In the genomic region with DNA sequence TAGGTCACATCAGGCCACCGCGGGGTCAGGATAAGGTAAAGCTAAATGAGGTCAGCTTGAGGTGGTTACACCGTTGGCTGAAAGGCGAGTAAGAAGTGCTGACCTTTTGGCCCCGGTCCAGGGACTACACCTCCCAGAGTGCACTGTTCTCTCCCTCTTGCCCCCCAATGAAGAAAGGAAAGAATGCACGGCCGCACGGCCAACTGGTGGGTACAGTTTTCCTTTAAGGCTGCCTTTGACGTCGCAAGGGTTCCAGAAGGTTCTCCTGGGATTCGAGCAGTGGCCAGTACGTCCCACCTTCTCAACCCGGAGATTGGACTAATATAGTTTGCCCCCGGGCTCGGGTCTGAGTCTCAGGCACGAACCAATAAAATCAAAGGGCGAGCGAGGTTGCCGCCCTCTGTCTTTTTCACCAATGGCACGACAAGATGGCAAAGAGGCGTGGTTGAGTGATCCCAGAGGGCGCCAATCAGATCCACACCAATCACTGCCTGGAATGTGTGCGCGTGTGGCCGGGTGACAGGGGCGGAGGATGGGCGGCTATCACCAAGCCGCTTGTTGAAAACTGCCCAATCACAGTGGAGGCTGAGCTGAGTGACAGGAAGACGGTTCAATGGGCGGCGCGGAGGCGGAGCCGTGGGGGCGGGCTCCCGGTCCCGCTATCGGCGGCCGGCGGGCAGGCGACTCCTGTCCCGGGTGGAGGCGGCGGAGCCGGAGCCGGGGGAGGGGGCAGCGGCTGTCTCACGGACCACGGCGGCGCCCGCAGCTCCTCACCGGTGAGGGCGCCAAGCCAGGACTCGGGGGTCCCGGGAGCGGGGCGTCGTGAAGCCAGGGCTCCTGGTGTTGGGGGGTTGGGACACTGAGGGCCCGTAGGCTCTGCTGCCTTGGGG, we compare ENCODE assay signal across 8 cellular contexts. TPM values are rescaled to one million over a fixed set of nuclear protein-coding genes. Genes with fewer than 3 reads are reported as not detected.
DNase-seq lines count a peak whose midpoint lies in the region; ATAC-seq, FAIRE-seq and TF ChIP-seq lines count a peak whose summit lies in the region.

A gene (plus strand): TSS at position 690 of the 890 bp plus-strand sequence. CDS start 886 bp downstream, outside the sequence.

- DNase-seq in NCI-H2107 treated with DMSO at 0.1 percent for 48 hours (lab: John Stamatoyannopoulos, UW; ENCODE audit: unreplicated experiment): peak; percentile 96
- DNase-seq in UCSD-AML1 (lab: John Stamatoyannopoulos, UW; ENCODE audit: unreplicated experiment): peak; percentile 94
- peak; percentile 100 for DNase-seq in brain microvascular endothelial cell
- peak; percentile 99 for DNase-seq in iPS DF 4.7 (ENCODE audit: extremely low read depth, low spot score)
- DNase-seq in sciatic nerve (ENCODE audit: low spot score): peak; percentile 99

- peak within 1 kb of the TSS; percentile 59 for H3K27ac ChIP-seq in brain microvascular endothelial cell

- H3K36me3 ChIP-seq in brain microvascular endothelial cell (replicated peaks): no peaks in the 10 kb centered on the region

- peak within 1 kb of the TSS; percentile 83 for H3K4me3 ChIP-seq in brain microvascular endothelial cell (ENCODE audit: low read depth, low read length)

- ATAC-seq in GM18858 (IDR thresholded peaks at IDR 0.05; ENCODE audit: unreplicated experiment) (peak; percentile 88), HG03066 (IDR thresholded peaks at IDR 0.05; ENCODE audit: low read depth, unreplicated experiment) (peak; percentile 88), sciatic nerve (peak; percentile 97)

- intact Hi-C loops in sciatic nerve (cut with DNase I): no loop called here

- FAIRE-seq in A204.1 (lab: Jason Lieb, UNC): peak; percentile 95

- TF ChIP-seq CTCF in brain microvascular endothelial cell (IDR thresholded peaks at IDR 0.05; ENCODE audit: low read depth, low read length, missing control alignments): no peak

- H3K27me3 ChIP-seq in brain microvascular endothelial cell (replicated peaks): no peaks in the 10 kb centered on the region

- in situ Hi-C loops in brain microvascular endothelial cell (cut with HindIII; ENCODE audit: low pct_ligation_motif_present, low sequenced_read_pairs): no loop called here

RNA-seq across cellular contexts. Expression of the gene that starts here (rescaled TPM):
- 10.6 TPM for total RNA-seq in sciatic nerve

Comparison
In these comparisons a context has a peak if more than half of its experiments do, and no peak if none do; other contexts are left out.
1. Peak in every context shown above with its lines: DNase-seq, ATAC-seq, H3K4me3 ChIP-seq and H3K27ac ChIP-seq.